ENCODE assay signal across 1 cellular context in genomic region chr5:141507387-141508091, GRCh38.
TF ChIP-seq lines count a peak whose summit lies in the region.

No MANE protein-coding gene starts in this region.

TF ChIP-seq in SK-N-SH, 30 proteins besides CTCF, POLR2A, EP300 and RAD21:
- TF ChIP-seq FOXM1 (IDR thresholded peaks at IDR 0.05; ENCODE audit: low read depth) (no peak), GABPA (IDR thresholded peaks at IDR 0.05; ENCODE audit: low read depth) (no peak), MXI1 (IDR thresholded peaks at IDR 0.05; ENCODE audit: low read depth, low read length) (no peak; the same call in 1 of the 2 replicates), SMC3 (IDR thresholded peaks at IDR 0.05; ENCODE audit: low read depth, low read length) (no peak), YY1 (IDR thresholded peaks at IDR 0.05; ENCODE audit: low read depth) (no peak), JUND (IDR thresholded peaks at IDR 0.05) (no peak), MEF2A (IDR thresholded peaks at IDR 0.05; ENCODE audit: borderline replicate concordance, low read depth) (no peak), EZH2phosphoT487 (IDR thresholded peaks at IDR 0.05; ENCODE audit: borderline replicate concordance, low read depth) (no peak)
- TF ChIP-seq, protein P1, sequence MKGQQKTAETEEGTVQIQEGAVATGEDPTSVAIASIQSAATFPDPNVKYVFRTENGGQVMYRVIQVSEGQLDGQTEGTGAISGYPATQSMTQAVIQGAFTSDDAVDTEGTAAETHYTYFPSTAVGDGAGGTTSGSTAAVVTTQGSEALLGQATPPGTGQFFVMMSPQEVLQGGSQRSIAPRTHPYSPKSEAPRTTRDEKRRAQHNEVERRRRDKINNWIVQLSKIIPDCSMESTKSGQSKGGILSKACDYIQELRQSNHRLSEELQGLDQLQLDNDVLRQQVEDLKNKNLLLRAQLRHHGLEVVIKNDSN (IDR thresholded peaks at IDR 0.05; ENCODE audit: borderline replicate concordance, low read depth): no peak
- TF ChIP-seq, protein P2, sequence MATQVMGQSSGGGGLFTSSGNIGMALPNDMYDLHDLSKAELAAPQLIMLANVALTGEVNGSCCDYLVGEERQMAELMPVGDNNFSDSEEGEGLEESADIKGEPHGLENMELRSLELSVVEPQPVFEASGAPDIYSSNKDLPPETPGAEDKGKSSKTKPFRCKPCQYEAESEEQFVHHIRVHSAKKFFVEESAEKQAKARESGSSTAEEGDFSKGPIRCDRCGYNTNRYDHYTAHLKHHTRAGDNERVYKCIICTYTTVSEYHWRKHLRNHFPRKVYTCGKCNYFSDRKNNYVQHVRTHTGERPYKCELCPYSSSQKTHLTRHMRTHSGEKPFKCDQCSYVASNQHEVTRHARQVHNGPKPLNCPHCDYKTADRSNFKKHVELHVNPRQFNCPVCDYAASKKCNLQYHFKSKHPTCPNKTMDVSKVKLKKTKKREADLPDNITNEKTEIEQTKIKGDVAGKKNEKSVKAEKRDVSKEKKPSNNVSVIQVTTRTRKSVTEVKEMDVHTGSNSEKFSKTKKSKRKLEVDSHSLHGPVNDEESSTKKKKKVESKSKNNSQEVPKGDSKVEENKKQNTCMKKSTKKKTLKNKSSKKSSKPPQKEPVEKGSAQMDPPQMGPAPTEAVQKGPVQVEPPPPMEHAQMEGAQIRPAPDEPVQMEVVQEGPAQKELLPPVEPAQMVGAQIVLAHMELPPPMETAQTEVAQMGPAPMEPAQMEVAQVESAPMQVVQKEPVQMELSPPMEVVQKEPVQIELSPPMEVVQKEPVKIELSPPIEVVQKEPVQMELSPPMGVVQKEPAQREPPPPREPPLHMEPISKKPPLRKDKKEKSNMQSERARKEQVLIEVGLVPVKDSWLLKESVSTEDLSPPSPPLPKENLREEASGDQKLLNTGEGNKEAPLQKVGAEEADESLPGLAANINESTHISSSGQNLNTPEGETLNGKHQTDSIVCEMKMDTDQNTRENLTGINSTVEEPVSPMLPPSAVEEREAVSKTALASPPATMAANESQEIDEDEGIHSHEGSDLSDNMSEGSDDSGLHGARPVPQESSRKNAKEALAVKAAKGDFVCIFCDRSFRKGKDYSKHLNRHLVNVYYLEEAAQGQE (IDR thresholded peaks at IDR 0.05; ENCODE audit: low read depth, low read length): no peak
- TF ChIP-seq, protein P3, sequence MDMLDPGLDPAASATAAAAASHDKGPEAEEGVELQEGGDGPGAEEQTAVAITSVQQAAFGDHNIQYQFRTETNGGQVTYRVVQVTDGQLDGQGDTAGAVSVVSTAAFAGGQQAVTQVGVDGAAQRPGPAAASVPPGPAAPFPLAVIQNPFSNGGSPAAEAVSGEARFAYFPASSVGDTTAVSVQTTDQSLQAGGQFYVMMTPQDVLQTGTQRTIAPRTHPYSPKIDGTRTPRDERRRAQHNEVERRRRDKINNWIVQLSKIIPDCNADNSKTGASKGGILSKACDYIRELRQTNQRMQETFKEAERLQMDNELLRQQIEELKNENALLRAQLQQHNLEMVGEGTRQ (IDR thresholded peaks at IDR 0.05; ENCODE audit: borderline replicate concordance, low read depth, low read length): no peak
- TF ChIP-seq, protein P4, sequence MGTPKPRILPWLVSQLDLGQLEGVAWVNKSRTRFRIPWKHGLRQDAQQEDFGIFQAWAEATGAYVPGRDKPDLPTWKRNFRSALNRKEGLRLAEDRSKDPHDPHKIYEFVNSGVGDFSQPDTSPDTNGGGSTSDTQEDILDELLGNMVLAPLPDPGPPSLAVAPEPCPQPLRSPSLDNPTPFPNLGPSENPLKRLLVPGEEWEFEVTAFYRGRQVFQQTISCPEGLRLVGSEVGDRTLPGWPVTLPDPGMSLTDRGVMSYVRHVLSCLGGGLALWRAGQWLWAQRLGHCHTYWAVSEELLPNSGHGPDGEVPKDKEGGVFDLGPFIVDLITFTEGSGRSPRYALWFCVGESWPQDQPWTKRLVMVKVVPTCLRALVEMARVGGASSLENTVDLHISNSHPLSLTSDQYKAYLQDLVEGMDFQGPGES (IDR thresholded peaks at IDR 0.05; ENCODE audit: low read depth, low read length): no peak
TF ChIP-seq in SK-N-SH: peak in this region for 0.
